In genomic region chr14:93328546-93328945, GRCh38 we compare ENCODE assay signal across 30 cellular contexts. TPM values are rescaled to one million over a fixed set of nuclear protein-coding genes. Genes with fewer than 3 reads are reported as not detected.
"Had no signal": no experiment of that assay in that cellular context is flagged by ENCODE, and none has a peak within 500 bp of the region (broad histone marks: within the 10 kb centered on the region; RNA-seq: fewer than 3 reads in every experiment).

No MANE protein-coding gene starts in this region.

- H3K27ac Mint-ChIP-seq: dendritic cell treated with granulocyte-macrophage colony-stimulating factor and Interleukin-4, amounts not matched to agents 40 ng/mL and 50 ng/mL, for 4 days; endodermal cell; stimulated activated naive B cell treated with anti-CD40 and anti-IgM and Interleukin-4, amounts not matched to agents 10 μg/mL and 1 μg/mL and 100 μg/mL, for 72 hours; stimulated activated naive CD8-positive, alpha-beta T cell treated with anti-CD3 and anti-CD28 coated beads, Interleukin-15, Interleukin-2, amounts not matched to agents 100 ng/mL and 50 ng/mL, for 24 hours had no signal

- H3K27me3 ChIP-seq: colonic mucosa, esophagus muscularis mucosa, foreskin keratinocyte, gastroesophageal sphincter, heart left ventricle, ovary, right atrium auricular region, transverse colon, vagina had no signal

- H3K27me3 Mint-ChIP-seq: dendritic cell treated with granulocyte-macrophage colony-stimulating factor and Interleukin-4, amounts not matched to agents 40 ng/mL and 50 ng/mL, for 4 days; stimulated activated naive B cell treated with anti-CD40 and anti-IgM and Interleukin-4, amounts not matched to agents 10 μg/mL and 1 μg/mL and 100 μg/mL, for 72 hours; stimulated activated naive CD8-positive, alpha-beta T cell treated with anti-CD3 and anti-CD28 coated beads, Interleukin-15, Interleukin-2, amounts not matched to agents 100 ng/mL and 50 ng/mL, for 24 hours had no signal

- FAIRE-seq: keratinocyte had no signal

- H3K36me3 Mint-ChIP-seq: natural killer cell had no signal

- H3K4me3 ChIP-seq: colonic mucosa, esophagus muscularis mucosa, gastroesophageal sphincter, heart left ventricle, lower lobe of right lung, ovary, right atrium auricular region, skin epidermis, thoracic aorta, transverse colon, vagina had no signal

- H3K9me3 Mint-ChIP-seq: dendritic cell treated with granulocyte-macrophage colony-stimulating factor and Interleukin-4, amounts not matched to agents 40 ng/mL and 50 ng/mL, for 4 days; endodermal cell; natural killer cell; stimulated activated naive B cell treated with anti-CD40 and anti-IgM and Interleukin-4, amounts not matched to agents 10 μg/mL and 1 μg/mL and 100 μg/mL, for 72 hours; stimulated activated naive CD8-positive, alpha-beta T cell treated with anti-CD3 and anti-CD28 coated beads, Interleukin-15, Interleukin-2, amounts not matched to agents 100 ng/mL and 50 ng/mL, for 24 hours had no signal

- ATAC-seq: foreskin keratinocyte; gastroesophageal sphincter; heart left ventricle; left ventricle myocardium superior; lower lobe of right lung; natural killer cell; stimulated activated naive B cell treated with anti-CD40 and anti-IgM and Interleukin-4, amounts not matched to agents 10 μg/mL and 1 μg/mL and 100 μg/mL, for 72 hours had no signal

- DNase-seq: colonic mucosa; effector CD8-positive, alpha-beta T cell; endodermal cell; foreskin keratinocyte; heart left ventricle; hippocampal formation; left ventricle myocardium superior; lower lobe of right lung; natural killer cell; occipital lobe; ovary; stimulated activated CD4-positive, alpha-beta T cell treated with anti-CD3 and anti-CD28 coated beads, Interleukin-15, amount 100 ng/mL, for 24 hours; stimulated activated CD4-positive, alpha-beta T cell treated with anti-CD3 and anti-CD28 coated beads, Interleukin-2, amount 100 ng/mL, for 48 hours; stimulated activated naive B cell treated with anti-CD40 and anti-IgM and Interleukin-4, amounts not matched to agents 10 μg/mL and 1 μg/mL and 100 μg/mL, for 72 hours; transverse colon had no signal

- H3K27ac ChIP-seq: colonic mucosa, esophagus muscularis mucosa, foreskin keratinocyte, gastroesophageal sphincter, heart left ventricle, lower lobe of right lung, ovary, right atrium auricular region, skin epidermis, thoracic aorta, transverse colon, vagina had no signal

- H3K36me3 ChIP-seq: colonic mucosa, gastroesophageal sphincter, lower lobe of right lung, ovary, right atrium auricular region, thoracic aorta, transverse colon, vagina had no signal

- H3K9me3 ChIP-seq: colonic mucosa, esophagus muscularis mucosa, gastroesophageal sphincter, heart left ventricle, lower lobe of right lung, ovary, right atrium auricular region, thoracic aorta, transverse colon, vagina had no signal

- H3K4me3 Mint-ChIP-seq: dendritic cell treated with granulocyte-macrophage colony-stimulating factor and Interleukin-4, amounts not matched to agents 40 ng/mL and 50 ng/mL, for 4 days; endodermal cell; natural killer cell; stimulated activated naive B cell treated with anti-CD40 and anti-IgM and Interleukin-4, amounts not matched to agents 10 μg/mL and 1 μg/mL and 100 μg/mL, for 72 hours; stimulated activated naive CD8-positive, alpha-beta T cell treated with anti-CD3 and anti-CD28 coated beads, Interleukin-15, Interleukin-2, amounts not matched to agents 100 ng/mL and 50 ng/mL, for 24 hours had no signal

RNA-seq across cellular contexts. Expression of gene COX8C, which starts 18.4 kb away (rescaled TPM):
- total RNA-seq: chondrocyte, colonic mucosa, endodermal cell, epithelial cell of proximal tubule, esophagus muscularis mucosa, foreskin keratinocyte, gastroesophageal sphincter, lower lobe of right lung, mononuclear cell, natural killer cell, occipital lobe, ovary, right atrium auricular region, thoracic aorta, transverse colon, ureter, vagina had no signal
- polyA plus RNA-seq: fibroblast of lung, foreskin keratinocyte, heart left ventricle, keratinocyte, neural cell had no signal
